ENCODE assay signal across 23 cellular contexts in the genomic region with DNA sequence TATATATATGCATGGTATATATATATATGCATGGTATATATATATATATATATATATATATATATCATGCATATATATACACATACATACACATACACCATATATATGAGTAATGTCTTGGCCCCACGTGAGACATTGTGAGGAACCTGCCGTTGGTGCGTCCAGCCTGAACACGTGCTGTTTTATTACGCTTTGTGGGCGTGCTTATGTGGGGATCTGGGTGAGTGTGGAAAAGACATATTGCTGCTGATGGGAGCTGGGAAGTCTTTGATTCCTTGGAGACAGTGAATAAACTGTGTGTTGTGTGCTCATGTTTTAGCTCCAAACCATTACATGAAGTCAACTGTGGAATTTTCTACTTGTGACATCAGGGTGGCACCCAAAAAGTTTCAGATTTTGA. TPM values are rescaled to one million over a fixed set of nuclear protein-coding genes. Genes with fewer than 3 reads are reported as not detected.
DNase-seq lines count a peak whose midpoint lies in the region; ATAC-seq and TF ChIP-seq lines count a peak whose summit lies in the region.
"Had no signal": no experiment of that assay in that cellular context is flagged by ENCODE, and none has a peak within 500 bp of the region (broad histone marks: within the 10 kb centered on the region; RNA-seq: fewer than 3 reads in every experiment).

No MANE protein-coding gene starts in this region.

- intact Hi-C loops in sigmoid colon (cut with DNase I) = no loop called here

- no peak for TF ChIP-seq CTCF in sigmoid colon (IDR thresholded peaks at IDR 0.05)

- no peak for TF ChIP-seq POLR2A in sigmoid colon (IDR thresholded peaks at IDR 0.05)

- no peaks in the 10 kb centered on the region for H3K36me3 ChIP-seq in sigmoid colon
- H3K36me3 ChIP-seq: BE2C; BLaER1 treated with 17β-estradiol and CSF1 and Interleukin-3, amounts not matched to agents 10 nM and 100 nM had no signal

- no peak overlapping the region for H3K27ac ChIP-seq in sigmoid colon
- H3K27ac ChIP-seq: A549; BLaER1 treated with 17β-estradiol and CSF1 and Interleukin-3, amounts not matched to agents 10 nM and 100 nM had no signal

- ATAC-seq in left lobe of liver (no peak), GM18861 (IDR thresholded peaks at IDR 0.05; ENCODE audit: unreplicated experiment) (no peak)
- ATAC-seq: A549, GM12878, GM23338, HCT116 had no signal

- H3K9me3 ChIP-seq in sigmoid colon = no peaks in the 10 kb centered on the region
- H3K9me3 ChIP-seq: A549; BE2C; BLaER1 treated with 17β-estradiol and CSF1 and Interleukin-3, amounts not matched to agents 10 nM and 100 nM had no signal

- WGBS in sigmoid colon, 2 donors = 44 to 86% methylated on average over 6 of the region's 6 CpGs

- peak; percentile 2 for DNase-seq in activated CD8-positive, alpha-beta memory T cell treated with anti-CD3 and anti-CD28 coated beads, Interleukin-2, amount 50 U/mL, for 48 hours
- DNase-seq in activated CD8-positive, alpha-beta memory T cell treated with anti-CD3 and anti-CD28 coated beads, Interleukin-2, amount 50 U/mL, for 4 hours = no peak
- peak; percentile 14 for DNase-seq in ecto neural progenitor cell (ENCODE audit: low spot score)
- DNase-seq in left lobe of liver (ENCODE audit: low spot score) = peak; percentile 8
- peak; percentile 12 for DNase-seq in ureter (ENCODE audit: low spot score)
- no peak for DNase-seq in sigmoid colon
- DNase-seq: 8988T; ACHN; AML-193; BE2C; CD4-positive, alpha-beta T cell; CD8-positive, alpha-beta memory T cell; DMS 273 treated with DMSO at 0.1 percent for 48 hours; DMS79; EL; GDM1; H9 had no signal

- no peaks in the 10 kb centered on the region for H3K27me3 ChIP-seq in sigmoid colon
- H3K27me3 ChIP-seq: BE2C; BLaER1 treated with 17β-estradiol and CSF1 and Interleukin-3, amounts not matched to agents 10 nM and 100 nM had no signal

- no peak overlapping the region for H3K4me3 ChIP-seq in sigmoid colon
- H3K4me3 ChIP-seq: A549; BLaER1 treated with 17β-estradiol and CSF1 and Interleukin-3, amounts not matched to agents 10 nM and 100 nM; GM12878; GM23338 had no signal

- TF ChIP-seq EP300 in sigmoid colon (IDR thresholded peaks at IDR 0.05) = no peak

- H3K4me1 ChIP-seq in sigmoid colon = peaks cover 0 to 6% (median 2%) of the 10 kb centered on the region in 4 donors
- H3K4me1 ChIP-seq: BE2C had no signal

RNA-seq across cellular contexts. Expression of gene KCTD15, which starts 28.9 kb away (rescaled TPM):
- total RNA-seq in left lobe of liver (17.0 TPM), ureter (49.3 TPM), sigmoid colon (100 to 1,000 TPM in 1 of 4 donors, 10 to 100 TPM in 3; 52.8 to 132 (median 75.8) TPM)
- polyA plus RNA-seq in sigmoid colon = 10 to 100 TPM in 1 of 3 donors, 1 to 10 TPM in 2; 3.0 to 13.9 (median 4.2) TPM
- total RNA-seq: GM12878 had no signal
- polyA plus RNA-seq: GM12878 had no signal

Comparison
In these comparisons a context has a peak if more than half of its experiments do, and no peak if none do; other contexts are left out.
1. DNase-seq: peak in activated CD8-positive, alpha-beta memory T cell treated with anti-CD3 and anti-CD28 coated beads, Interleukin-2, amount 50 U/mL, for 48 hours (single experiment), ecto neural progenitor cell (single experiment), left lobe of liver (single experiment) and ureter (single experiment); none in activated CD8-positive, alpha-beta memory T cell treated with anti-CD3 and anti-CD28 coated beads, Interleukin-2, amount 50 U/mL, for 4 hours (single experiment) and sigmoid colon (single experiment).